Comparison of ENCODE assay signal across 17 cellular contexts in the genomic region with DNA sequence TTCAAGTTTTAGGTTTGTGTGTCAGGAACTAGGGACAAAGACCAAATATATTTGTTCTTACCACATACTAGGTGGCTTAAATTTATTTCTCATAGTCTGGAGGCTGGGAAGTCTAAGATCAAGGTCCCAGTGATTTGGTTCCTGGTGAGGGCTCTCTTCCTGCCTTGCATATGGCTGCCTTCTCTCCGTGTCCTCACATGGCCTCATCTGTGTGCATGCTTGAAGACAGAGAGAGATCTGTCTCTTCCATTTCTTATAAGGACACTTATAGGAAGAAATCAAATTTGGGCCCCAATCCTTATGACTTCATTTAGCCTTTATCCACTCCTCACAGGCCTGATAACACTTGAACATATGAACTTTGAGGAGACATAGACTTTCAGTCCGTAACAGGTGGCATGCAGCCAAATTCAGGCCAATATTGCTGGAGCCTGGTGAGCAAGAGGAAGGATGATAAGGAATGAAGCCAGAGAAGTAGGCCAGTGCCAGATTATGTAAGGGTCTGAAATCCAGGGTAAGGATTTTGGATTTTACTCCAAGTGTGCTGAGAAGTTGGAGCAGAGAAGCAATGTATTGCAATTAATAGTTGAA. TPM values are rescaled to one million over a fixed set of nuclear protein-coding genes. Genes with fewer than 3 reads are reported as not detected.
DNase-seq lines count a peak whose midpoint lies in the region; ATAC-seq and TF ChIP-seq lines count a peak whose summit lies in the region.
"Had no signal": no experiment of that assay in that cellular context is flagged by ENCODE, and none has a peak within 500 bp of the region (broad histone marks: within the 10 kb centered on the region; RNA-seq: fewer than 3 reads in every experiment).

No MANE protein-coding gene starts in this region.

- H3K9me3 Mint-ChIP-seq in activated CD4-positive, alpha-beta T cell treated with anti-CD3 and anti-CD28 coated beads, Interleukin-2, amount 10 ng/mL, durations not matched to agents 7 days and 5 days, result no peaks in the 10 kb centered on the region
- H3K9me3 Mint-ChIP-seq in stimulated activated effector memory CD8-positive, alpha-beta T cell treated with anti-CD3 and anti-CD28 coated beads, Interleukin-12 subunit alpha, Interleukin-12 subunit beta, amount 100 ng/mL, for 72 hours, result no peaks in the 10 kb centered on the region
- H3K9me3 Mint-ChIP-seq: activated B cell treated with CpG ODN at 0.5 μM for 24 hours; activated naive CD4-positive, alpha-beta T cell treated with anti-CD3 and anti-CD28 coated beads for 36 hours; CD14-positive monocyte; endodermal cell; immature natural killer cell had no signal

- H3K27me3 Mint-ChIP-seq in activated CD4-positive, alpha-beta T cell treated with anti-CD3 and anti-CD28 coated beads, Interleukin-2, amount 10 ng/mL, durations not matched to agents 7 days and 5 days, result no peaks in the 10 kb centered on the region
- H3K27me3 Mint-ChIP-seq: activated B cell treated with CpG ODN at 0.5 μM for 24 hours had no signal

- no peak overlapping the region for H3K4me3 Mint-ChIP-seq in activated CD4-positive, alpha-beta T cell treated with anti-CD3 and anti-CD28 coated beads, Interleukin-2, amount 10 ng/mL, durations not matched to agents 7 days and 5 days
- H3K4me3 Mint-ChIP-seq in stimulated activated effector memory CD8-positive, alpha-beta T cell treated with anti-CD3 and anti-CD28 coated beads, Interleukin-12 subunit alpha, Interleukin-12 subunit beta, amount 100 ng/mL, for 72 hours, result no peak overlapping the region
- H3K4me3 Mint-ChIP-seq: activated B cell treated with CpG ODN at 0.5 μM for 24 hours; activated naive CD4-positive, alpha-beta T cell treated with anti-CD3 and anti-CD28 coated beads for 36 hours; CD14-positive monocyte; endodermal cell had no signal

- POLR2A ChIA-PET in activated CD4-positive, alpha-beta T cell treated with anti-CD3 and anti-CD28 coated beads, Interleukin-2, amount 10 ng/mL, durations not matched to agents 7 days and 5 days (lab: Charles Lee), result no interaction called here

- no peak overlapping the region for H3K27ac ChIP-seq in adrenal gland
- H3K27ac ChIP-seq: sigmoid colon, tibial artery had no signal

- H3K4me1 ChIP-seq in adrenal gland (replicated peaks in 1 of 2), result peaks cover 0 to 3% of the 10 kb centered on the region in 2 donors
- H3K4me1 ChIP-seq: sigmoid colon, tibial artery had no signal

- peaks cover 35% of the 10 kb centered on the region for H3K4me1 Mint-ChIP-seq in activated CD4-positive, alpha-beta T cell treated with anti-CD3 and anti-CD28 coated beads, Interleukin-2, amount 10 ng/mL, durations not matched to agents 7 days and 5 days
- H3K4me1 Mint-ChIP-seq in stimulated activated effector memory CD8-positive, alpha-beta T cell treated with anti-CD3 and anti-CD28 coated beads, Interleukin-12 subunit alpha, Interleukin-12 subunit beta, amount 100 ng/mL, for 72 hours, result no peaks in the 10 kb centered on the region
- H3K4me1 Mint-ChIP-seq: activated B cell treated with CpG ODN at 0.5 μM for 24 hours, CD14-positive monocyte, endodermal cell had no signal

- peak overlapping the region; percentile 43 for H3K27ac Mint-ChIP-seq in activated CD4-positive, alpha-beta T cell treated with anti-CD3 and anti-CD28 coated beads, Interleukin-2, amount 10 ng/mL, durations not matched to agents 7 days and 5 days
- H3K27ac Mint-ChIP-seq in stimulated activated effector memory CD8-positive, alpha-beta T cell treated with anti-CD3 and anti-CD28 coated beads, Interleukin-12 subunit alpha, Interleukin-12 subunit beta, amount 100 ng/mL, for 72 hours, result peak overlapping the region; percentile 12
- H3K27ac Mint-ChIP-seq: activated B cell treated with CpG ODN at 0.5 μM for 24 hours; activated naive CD4-positive, alpha-beta T cell treated with anti-CD3 and anti-CD28 coated beads for 36 hours; endodermal cell had no signal

- H3K36me3 Mint-ChIP-seq in activated CD4-positive, alpha-beta T cell treated with anti-CD3 and anti-CD28 coated beads, Interleukin-2, amount 10 ng/mL, durations not matched to agents 7 days and 5 days (ENCODE audit: low read depth), result peaks cover 76% of the 10 kb centered on the region
- peaks cover 95% of the 10 kb centered on the region for H3K36me3 Mint-ChIP-seq in stimulated activated effector memory CD8-positive, alpha-beta T cell treated with anti-CD3 and anti-CD28 coated beads, Interleukin-12 subunit alpha, Interleukin-12 subunit beta, amount 100 ng/mL, for 72 hours

- TF ChIP-seq POLR2A in adrenal gland (IDR thresholded peaks at IDR 0.05), result no peak

- no peak for TF ChIP-seq CTCF in adrenal gland (IDR thresholded peaks at IDR 0.05)
- no peak for TF ChIP-seq CTCF in fibroblast of villous mesenchyme (IDR thresholded peaks at IDR 0.05; ENCODE audit: insufficient read depth, low read depth, low read length)

- CTCF ChIA-PET in activated CD4-positive, alpha-beta T cell treated with anti-CD3 and anti-CD28 coated beads, Interleukin-2, amount 10 ng/mL, durations not matched to agents 7 days and 5 days (lab: Charles Lee), result interaction anchor here (1.2 kb wide), 1 partner anchor 82 kb away, joined by 4 read pairs; a partner anchor contains a TSS

- WGBS in adrenal gland, 4 donors, result 54 to 63% (median 58%) methylated on average over 2 of the region's 2 CpGs

- no peak for DNase-seq in activated CD4-positive, alpha-beta T cell treated with anti-CD3 and anti-CD28 coated beads, Interleukin-2, amount 10 ng/mL, durations not matched to agents 7 days and 5 days
- DNase-seq in activated CD4-positive, alpha-beta T cell treated with anti-CD3 and anti-CD28 coated beads for 48 hours, result no peak
- DNase-seq in adrenal gland (peak; percentile 39 to 89 (median 83)), fibroblast of villous mesenchyme (ENCODE audit: low read depth) (peak; percentile 10), CD1c-positive myeloid dendritic cell (ENCODE audit: extremely low spot score) (no peak)
- DNase-seq in stimulated activated effector memory CD8-positive, alpha-beta T cell treated with anti-CD3 and anti-CD28 coated beads, Interleukin-12 subunit alpha, Interleukin-12 subunit beta, amount 100 ng/mL, for 72 hours (ENCODE audit: low spot score in 2 of 2), result no peak
- DNase-seq: activated B cell treated with CpG ODN at 0.5 μM for 24 hours; activated naive CD4-positive, alpha-beta T cell treated with anti-CD3 and anti-CD28 coated beads for 36 hours; DMS79; endodermal cell; immature natural killer cell; NCI-H2029 treated with DMSO at 0.1 percent for 48 hours; sigmoid colon; tibial artery had no signal

- no peaks in the 10 kb centered on the region for H3K9me3 ChIP-seq in adrenal gland (replicated peaks in 1 of 3)
- H3K9me3 ChIP-seq: sigmoid colon, tibial artery had no signal

- intact Hi-C loops in adrenal gland (cut with DNase I), result no loop called here

- H3K36me3 ChIP-seq in adrenal gland (replicated peaks in 1 of 2), result peaks cover 0 to 46% of the 10 kb centered on the region in 2 donors

- no peaks in the 10 kb centered on the region for H3K27me3 ChIP-seq in adrenal gland
- H3K27me3 ChIP-seq: sigmoid colon, tibial artery had no signal

- no peak for ATAC-seq in stimulated activated effector memory CD8-positive, alpha-beta T cell treated with anti-CD3 and anti-CD28 coated beads, Interleukin-12 subunit alpha, Interleukin-12 subunit beta, amount 100 ng/mL, for 72 hours
- ATAC-seq in GM18867 (IDR thresholded peaks at IDR 0.05; ENCODE audit: unreplicated experiment) (no peak), GM21526 (IDR thresholded peaks at IDR 0.05; ENCODE audit: low FRiP score, unreplicated experiment) (no peak)

- no peak overlapping the region for H3K4me3 ChIP-seq in adrenal gland
- H3K4me3 ChIP-seq in fibroblast of villous mesenchyme (ENCODE audit: low read depth, low read length), result no peak overlapping the region
- H3K4me3 ChIP-seq: sigmoid colon, tibial artery had no signal

RNA-seq across cellular contexts. Expression of a gene that starts 35.1 kb away (rescaled TPM):
- total RNA-seq in activated CD4-positive, alpha-beta T cell treated with anti-CD3 and anti-CD28 coated beads, Interleukin-2, amount 10 ng/mL, durations not matched to agents 7 days and 5 days, result 10 to 100 TPM; 72.5 to 75.1 TPM
- total RNA-seq in adrenal gland, result 100 to 1,000 TPM in 2 of 8 donors, 10 to 100 TPM in 6; 44.2 to 126 (median 69.2) TPM
- 10 to 100 TPM; 52.8 to 75.7 (median 58.7) TPM for polyA plus RNA-seq in adrenal gland
- total RNA-seq in fibroblast of villous mesenchyme, result 69.3 and 107 TPM in 2 replicates

Comparison
In these comparisons a context has a peak if more than half of its experiments do, and no peak if none do; other contexts are left out.
1. DNase-seq: peak in adrenal gland (7 of 7) and fibroblast of villous mesenchyme (single experiment); none in activated CD4-positive, alpha-beta T cell treated with anti-CD3 and anti-CD28 coated beads, Interleukin-2, amount 10 ng/mL, durations not matched to agents 7 days and 5 days (single experiment), activated CD4-positive, alpha-beta T cell treated with anti-CD3 and anti-CD28 coated beads for 48 hours (single experiment), stimulated activated effector memory CD8-positive, alpha-beta T cell treated with anti-CD3 and anti-CD28 coated beads, Interleukin-12 subunit alpha, Interleukin-12 subunit beta, amount 100 ng/mL, for 72 hours (0 of 2) and CD1c-positive myeloid dendritic cell (single experiment).